25 cellular contexts compared by ENCODE assay signal in genomic region chr4:87523307-87523706, GRCh38. TPM values are rescaled to one million over a fixed set of nuclear protein-coding genes. Genes with fewer than 3 reads are reported as not detected.
DNase-seq lines count a peak whose midpoint lies in the region; ATAC-seq and TF ChIP-seq lines count a peak whose summit lies in the region.
"Had no signal": no experiment of that assay in that cellular context is flagged by ENCODE, and none has a peak within 500 bp of the region (broad histone marks: within the 10 kb centered on the region; RNA-seq: fewer than 3 reads in every experiment).

No MANE protein-coding gene starts in this region.

- H3K4me3 ChIP-seq in left lung = no peak overlapping the region
- H3K4me3 ChIP-seq in suprapubic skin = peak overlapping the region; percentile 14

- H3K36me3 ChIP-seq in left lung = no peaks in the 10 kb centered on the region
- no peaks in the 10 kb centered on the region for H3K36me3 ChIP-seq in suprapubic skin

- TF ChIP-seq EP300 in suprapubic skin (IDR thresholded peaks at IDR 0.05) = no peak

- in situ Hi-C loops in G401 (cut with HindIII; ENCODE audit: low sequenced_read_pairs) = no loop called here

- ATAC-seq in left lung = peak; percentile 21
- no peak for ATAC-seq in GM19467 (IDR thresholded peaks at IDR 0.05; ENCODE audit: unreplicated experiment)
- ATAC-seq in HG02642 (IDR thresholded peaks at IDR 0.05; ENCODE audit: poor library complexity, unreplicated experiment) = no peak
- ATAC-seq: HCT116; stimulated activated naive CD8-positive, alpha-beta T cell treated with anti-CD3 and anti-CD28 coated beads, Interleukin-15, Interleukin-2, amounts not matched to agents 100 U/mL and 50 U/mL, for 24 hours had no signal

- intact Hi-C loops in left lung (cut with DNase I) = no loop called here

- WGBS in suprapubic skin = 67% methylated on average over 4 of the region's 4 CpGs

- peak; percentile 59 for DNase-seq in NCI-H82 (lab: John Stamatoyannopoulos, UW)
- no peak for DNase-seq in left lung
- no peak for DNase-seq in suprapubic skin (ENCODE audit: low spot score in 2 of 2)
- no peak for DNase-seq in NK-92 treated with Interleukin-12 subunit alpha and Interleukin-12 subunit beta, amount 100 ng/mL, for 24 hours (lab: John Stamatoyannopoulos, UW)
- no peak for DNase-seq in G401 (ENCODE audit: low spot score)
- DNase-seq: activated B cell treated with CpG ODN at 0.5 μM for 24 hours; activated CD4-positive, alpha-beta memory T cell treated with anti-CD3 and anti-CD28 coated beads, Interleukin-2, amount 10 ng/mL, durations not matched to agents 7 days and 5 days; activated naive CD4-positive, alpha-beta T cell; amygdala; CD8-positive, alpha-beta memory T cell; DMS53; head of caudate nucleus; immature natural killer cell; mammary epithelial cell; naive B cell; NCI-H1694 treated with DMSO at 0.1 percent for 48 hours; NCI-H510A treated with DMSO at 0.1 percent for 48 hours; stimulated activated CD4-positive, alpha-beta T cell treated with anti-CD3 and anti-CD28 coated beads, Interleukin-2, amount 100 ng/mL, for 24 hours; stimulated activated naive CD8-positive, alpha-beta T cell treated with anti-CD3 and anti-CD28 coated beads, Interleukin-15, Interleukin-2, amounts not matched to agents 100 U/mL and 50 U/mL, for 24 hours had no signal

- H3K27me3 ChIP-seq in left lung (no peaks in the 10 kb centered on the region), suprapubic skin (no peaks in the 10 kb centered on the region)

- peaks cover 4 to 9% of the 10 kb centered on the region in 2 donors for H3K4me1 ChIP-seq in left lung
- peaks cover 50% of the 10 kb centered on the region for H3K4me1 ChIP-seq in suprapubic skin

- TF ChIP-seq POLR2A in suprapubic skin (IDR thresholded peaks at IDR 0.05) = no peak

- TF ChIP-seq CTCF in C4-2B (conservative IDR thresholded peaks at IDR 0.05) (no peak), left lung (IDR thresholded peaks at IDR 0.05) (no peak), suprapubic skin (IDR thresholded peaks at IDR 0.05) (no peak)

- H3K27ac ChIP-seq in C4-2B (peak overlapping the region; percentile 97), left lung (peak overlapping the region; percentile 45 to 63), suprapubic skin (peak overlapping the region; percentile 81)

- peaks cover 0 to 14% of the 10 kb centered on the region in 2 donors for H3K9me3 ChIP-seq in left lung
- H3K9me3 ChIP-seq in suprapubic skin = no peaks in the 10 kb centered on the region

RNA-seq across cellular contexts. Expression of gene SPARCL1, which starts 5.9 kb away (rescaled TPM):
- total RNA-seq in left lung (100 to 1,000 TPM; 241 to 296 TPM), suprapubic skin (100 to 1,000 TPM in 2 of 4 donors, 10 to 100 TPM in 2; 62.3 to 124 (median 84.0) TPM)
- total RNA-seq in G401 (2014; rRNA removed; shearing (Covaris generic)) = not detected in 2 replicates
- total RNA-seq: activated B cell treated with CpG ODN at 0.5 μM for 24 hours; activated CD4-positive, alpha-beta memory T cell treated with anti-CD3 and anti-CD28 coated beads, Interleukin-2, amount 10 ng/mL, durations not matched to agents 7 days and 5 days; CD8-positive, alpha-beta memory T cell; OCI-LY7; T-helper 1 cell treated with Interleukin-12 subunit alpha and Interleukin-12 subunit beta and Interleukin-4 antibody, amounts not matched to agents 30 ng/mL and 1 ng/mL, for 36 hours had no signal

Comparison
In these comparisons a context has a peak if more than half of its experiments do, and no peak if none do; other contexts are left out.
1. RNA of gene SPARCL1, which starts 5.9 kb away (total RNA-seq): 241 to 296 TPM in left lung and 62.3 to 124 TPM in suprapubic skin; not detected in G401; every median in the first group is over 10 times any median in the second.
2. Peak in every context shown above with its lines, with median percentiles within 50 percentile points of each other: H3K27ac ChIP-seq.